Comparison of ENCODE assay signal across 31 cellular contexts in genomic region chr11:66814678-66815077, GRCh38.
"Had no signal": no experiment of that assay in that cellular context is flagged by ENCODE, and none has a peak within 500 bp of the region (broad histone marks: within the 10 kb centered on the region; RNA-seq: fewer than 3 reads in every experiment).

No MANE protein-coding gene starts in this region.

- H3K27me3 ChIP-seq: colonic mucosa, esophagus muscularis mucosa, foreskin keratinocyte, gastroesophageal sphincter, heart left ventricle, hepatocyte, neutrophil, pancreas, right lobe of liver, stomach, thyroid gland had no signal

- H3K4me1 Mint-ChIP-seq: neural crest cell had no signal

- H3K36me3 Mint-ChIP-seq: natural killer cell treated with Interleukin-12 subunit alpha and Interleukin-12 subunit beta and Interleukin-15 and Interleukin-18, amount 100 ng/mL, for 72 hours had no signal

- H3K27ac ChIP-seq: colonic mucosa, esophagus muscularis mucosa, gastroesophageal sphincter, heart left ventricle, hepatocyte, neutrophil, pancreas, right lobe of liver, stomach, thyroid gland had no signal

- FAIRE-seq: kidney, pancreas, small intestine had no signal

- H3K9me3 ChIP-seq: colonic mucosa, esophagus muscularis mucosa, gastroesophageal sphincter, heart left ventricle, mucosa of descending colon, neutrophil, pancreas, right lobe of liver, stomach, thyroid gland had no signal

- H2AFZ ChIP-seq: hepatocyte had no signal

- H3K36me3 ChIP-seq: colonic mucosa, neutrophil, pancreas, right lobe of liver, stomach, thyroid gland had no signal

- DNase-seq: colonic mucosa; effector CD8-positive, alpha-beta T cell; endodermal cell; foreskin keratinocyte; heart left ventricle; kidney; mesenchymal stem cell; mucosa of descending colon; naive B cell; pancreas; retina; right lobe of liver; small intestine; stimulated activated CD4-positive, alpha-beta T cell treated with anti-CD3 and anti-CD28 coated beads, Interleukin-12 subunit alpha, Interleukin-12 subunit beta, amount 100 ng/mL, for 4 hours; stimulated activated CD4-positive, alpha-beta T cell treated with anti-CD3 and anti-CD28 coated beads, Interleukin-1b, Interleukin-23, amount 100 ng/mL, for 48 hours; stimulated activated CD4-positive, alpha-beta T cell treated with anti-CD3 and anti-CD28 coated beads, Interleukin-4, amount 100 ng/mL, for 1 hour; stimulated activated CD8-positive, alpha-beta memory T cell treated with anti-CD3 and anti-CD28 coated beads, Interleukin-4, amount 100 ng/mL, for 48 hours; stimulated activated naive CD4-positive, alpha-beta T cell treated with Interleukin-2 at 50 U/mL for 16 hours; stomach; thyroid gland; trophoblast cell had no signal

- H3K27ac Mint-ChIP-seq: dendritic cell treated with granulocyte-macrophage colony-stimulating factor and Interleukin-4, amounts not matched to agents 40 ng/mL and 50 ng/mL, for 4 days; endodermal cell; mesothelial cell of epicardium; natural killer cell treated with Interleukin-12 subunit alpha and Interleukin-12 subunit beta and Interleukin-15 and Interleukin-18, amount 100 ng/mL, for 72 hours had no signal

- H3K4me3 Mint-ChIP-seq: dendritic cell treated with granulocyte-macrophage colony-stimulating factor and Interleukin-4, amounts not matched to agents 40 ng/mL and 50 ng/mL, for 4 days; endodermal cell; mesothelial cell of epicardium; naive B cell; natural killer cell treated with Interleukin-12 subunit alpha and Interleukin-12 subunit beta and Interleukin-15 and Interleukin-18, amount 100 ng/mL, for 72 hours; neural crest cell had no signal

- H3K9me3 Mint-ChIP-seq: dendritic cell treated with granulocyte-macrophage colony-stimulating factor and Interleukin-4, amounts not matched to agents 40 ng/mL and 50 ng/mL, for 4 days; endodermal cell; mesothelial cell of epicardium; naive B cell; natural killer cell treated with Interleukin-12 subunit alpha and Interleukin-12 subunit beta and Interleukin-15 and Interleukin-18, amount 100 ng/mL, for 72 hours; neural crest cell had no signal

- H3K4me3 ChIP-seq: colonic mucosa, esophagus muscularis mucosa, gastroesophageal sphincter, heart left ventricle, hepatocyte, lung, mucosa of descending colon, pancreas, right lobe of liver, stomach, thyroid gland had no signal

- H3K27me3 Mint-ChIP-seq: dendritic cell treated with granulocyte-macrophage colony-stimulating factor and Interleukin-4, amounts not matched to agents 40 ng/mL and 50 ng/mL, for 4 days; naive B cell; natural killer cell treated with Interleukin-12 subunit alpha and Interleukin-12 subunit beta and Interleukin-15 and Interleukin-18, amount 100 ng/mL, for 72 hours had no signal

- H3K4me1 ChIP-seq: colonic mucosa, esophagus muscularis mucosa, gastroesophageal sphincter, heart left ventricle, pancreas, right lobe of liver, thyroid gland had no signal

- ATAC-seq: gastroesophageal sphincter; heart left ventricle; left lobe of liver; mucosa of descending colon; natural killer cell treated with Interleukin-12 subunit alpha and Interleukin-12 subunit beta and Interleukin-15 and Interleukin-18, amount 100 ng/mL, for 72 hours; pancreas; right lobe of liver had no signal

- H3K4me2 ChIP-seq: hepatocyte had no signal

- H3K79me2 ChIP-seq: hepatocyte had no signal
